2 cellular contexts compared by ENCODE assay signal in genomic region chr6:168264593-168265335, GRCh38.
TF ChIP-seq lines count a peak whose summit lies in the region.

No MANE protein-coding gene starts in this region.

TF ChIP-seq in K562, 482 proteins besides CTCF, POLR2A, EP300 and RAD21 (continues in another document):
- TF ChIP-seq KLF1 (tag; IDR thresholded peaks at IDR 0.05) (no peak), KDM5B (IDR thresholded peaks at IDR 0.05; ENCODE audit: insufficient replicate concordance, low read depth, low read length) (no peak), USF2 (CRISPR knock-in tag; IDR thresholded peaks at IDR 0.05) (peak; percentile 62), ZNF263 (CRISPR knock-in tag; IDR thresholded peaks at IDR 0.05; ENCODE audit: borderline replicate concordance) (no peak), PRDM10 (IDR thresholded peaks at IDR 0.05; ENCODE audit: partially characterized antibody) (no peak), CBX3 (IDR thresholded peaks at IDR 0.05; ENCODE audit: borderline replicate concordance in 1 of 2, low read length in 2 of 2) (no peak), MEF2A (IDR thresholded peaks at IDR 0.05; ENCODE audit: control insufficient read depth, low read depth, low read length) (no peak), MEF2D (tag; conservative IDR thresholded peaks at IDR 0.05; ENCODE audit: low read depth) (no peak), RAD51 (IDR thresholded peaks at IDR 0.05; ENCODE audit: borderline replicate concordance, low read depth) (peak; percentile 50; the same call in 1 of the 2 replicates), HNRNPH1 (optimal IDR thresholded peaks at IDR 0.05; ENCODE audit: low read depth, low read length) (no peak), WHSC1 (IDR thresholded peaks at IDR 0.05; ENCODE audit: low read length) (no peak), KLF13 (tag; IDR thresholded peaks at IDR 0.05; ENCODE audit: borderline replicate concordance, low read depth) (no peak), EZH2 (IDR thresholded peaks at IDR 0.05; ENCODE audit: borderline replicate concordance, low read depth, low read length) (no peak), CBX5 (IDR thresholded peaks at IDR 0.05; ENCODE audit: borderline replicate concordance, low read depth) (no peak), ZKSCAN1 (IDR thresholded peaks at IDR 0.05; ENCODE audit: low read depth, low read length) (no peak), RFX7 (CRISPR knock-in tag; IDR thresholded peaks at IDR 0.05) (no peak), TFE3 (CRISPR knock-in tag; IDR thresholded peaks at IDR 0.05) (peak; percentile 4; the same call in 1 of the 2 replicates), POLR2AphosphoS2 (IDR thresholded peaks at IDR 0.05; ENCODE audit: low read length) (no peak), HBP1 (CRISPR knock-in tag; IDR thresholded peaks at IDR 0.05) (no peak), TAF15 (IDR thresholded peaks at IDR 0.05; ENCODE audit: low read depth, low read length) (no peak)

TF ChIP-seq in HepG2, 621 proteins besides CTCF, POLR2A, EP300 and RAD21 (continues in another document):
- TF ChIP-seq ZNF878 (CRISPR knock-in tag; IDR thresholded peaks at IDR 0.05) (0 out of 2 replicates have a peak, but pooled peaks have one; percentile 30), KDM5B (CRISPR knock-in tag; IDR thresholded peaks at IDR 0.05; ENCODE audit: borderline replicate concordance) (peak; percentile 55; the same call in 1 of the 2 replicates), ZSCAN21 (CRISPR knock-in tag; IDR thresholded peaks at IDR 0.05; ENCODE audit: borderline replicate concordance) (0 out of 2 replicates have a peak, but pooled peaks have one; percentile 56), BHLHE40 (IDR thresholded peaks at IDR 0.05; ENCODE audit: low read length) (peak; percentile 94), HDAC2 (CRISPR knock-in tag; IDR thresholded peaks at IDR 0.05) (peak; percentile 84), TGIF2 (CRISPR knock-in tag; IDR thresholded peaks at IDR 0.05) (peak; percentile 94), ATF4 (CRISPR knock-in tag; IDR thresholded peaks at IDR 0.05) (peak in 1 of 2 experiments; percentile 86; a peak in 2 of 4 replicates), FOXA3 (CRISPR knock-in tag; IDR thresholded peaks at IDR 0.05) (peak; percentile 75), NFIC (IDR thresholded peaks at IDR 0.05; ENCODE audit: low read length) (peak; percentile 54; the same call in 1 of the 2 replicates), BCL6 (CRISPR knock-in tag; IDR thresholded peaks at IDR 0.05) (peak; percentile 84), MNT (IDR thresholded peaks at IDR 0.05) (peak; percentile 61; the same call in 1 of the 2 replicates), ZNF362 (CRISPR knock-in tag; IDR thresholded peaks at IDR 0.05; ENCODE audit: borderline replicate concordance) (peak; percentile 85; the same call in 1 of the 2 replicates), SRY (CRISPR knock-in tag; IDR thresholded peaks at IDR 0.05) (no peak), NR2C2 (CRISPR knock-in tag; IDR thresholded peaks at IDR 0.05; ENCODE audit: borderline replicate concordance) (peak; percentile 31; the same call in 1 of the 2 replicates), POLR2G (IDR thresholded peaks at IDR 0.05; ENCODE audit: low read depth, low read length) (peak; percentile 71), ZNF142 (CRISPR knock-in tag; IDR thresholded peaks at IDR 0.05) (0 out of 2 replicates have a peak, but pooled peaks have one; percentile 4), TBX2 (CRISPR knock-in tag; IDR thresholded peaks at IDR 0.05; ENCODE audit: borderline replicate concordance) (peak; percentile 85), ONECUT2 (CRISPR knock-in tag; IDR thresholded peaks at IDR 0.05) (peak; percentile 81), KDM2A (CRISPR knock-in tag; IDR thresholded peaks at IDR 0.05; ENCODE audit: borderline replicate concordance, low read depth) (peak; percentile 27; the same call in 1 of the 2 replicates), ATF2 (CRISPR knock-in tag; IDR thresholded peaks at IDR 0.05) (0 out of 2 replicates have a peak, but pooled peaks have one; percentile 47), GZF1 (CRISPR knock-in tag; IDR thresholded peaks at IDR 0.05) (no peak), PAX8 (CRISPR knock-in tag; IDR thresholded peaks at IDR 0.05; ENCODE audit: borderline replicate concordance) (no peak), ISL2 (CRISPR knock-in tag; IDR thresholded peaks at IDR 0.05) (peak; percentile 86), HES4 (CRISPR knock-in tag; IDR thresholded peaks at IDR 0.05; ENCODE audit: borderline replicate concordance) (no peak), NONO (IDR thresholded peaks at IDR 0.05) (no peak), NONO (CRISPR knock-in tag; conservative IDR thresholded peaks at IDR 0.05) (peak; percentile 43), IRF9 (CRISPR knock-in tag; IDR thresholded peaks at IDR 0.05; ENCODE audit: borderline replicate concordance) (0 out of 2 replicates have a peak, but pooled peaks have one; percentile 52), TFE3 (CRISPR knock-in tag; IDR thresholded peaks at IDR 0.05) (peak; percentile 86), XRCC5 (optimal IDR thresholded peaks at IDR 0.05; ENCODE audit: low read length) (peak; percentile 86), ZMYM3 (CRISPR knock-in tag; IDR thresholded peaks at IDR 0.05) (peak; percentile 53; the same call in 1 of the 2 replicates), SOX5 (CRISPR knock-in tag; IDR thresholded peaks at IDR 0.05; ENCODE audit: borderline replicate concordance) (peak; percentile 19; the same call in 1 of the 2 replicates), ZBTB4 (CRISPR knock-in tag; IDR thresholded peaks at IDR 0.05; ENCODE audit: borderline replicate concordance) (0 out of 2 replicates have a peak, but pooled peaks have one; percentile 62)
